8 cellular contexts compared by ENCODE assay signal in genomic region chr4:82560853-82561744, GRCh38.
A peak's percentile ranks its signal among the peaks of the same experiment; 100 is the strongest.
DNase-seq lines count a peak whose midpoint lies in the region; ATAC-seq and TF ChIP-seq lines count a peak whose summit lies in the region.

No MANE protein-coding gene starts in this region.

- TF ChIP-seq CTCF in astrocyte of the cerebellum (IDR thresholded peaks at IDR 0.05; ENCODE audit: low read depth, low read length, missing control alignments) = no peak

- ATAC-seq in stimulated activated naive CD8-positive, alpha-beta T cell treated with anti-CD3 and anti-CD28 coated beads, Interleukin-15, Interleukin-2, amounts not matched to agents 100 U/mL and 50 U/mL, for 24 hours = peak; percentile 40
- no peak for ATAC-seq in GM18517 (IDR thresholded peaks at IDR 0.05; ENCODE audit: unreplicated experiment)
- ATAC-seq in GM19324 (IDR thresholded peaks at IDR 0.05; ENCODE audit: low FRiP score, unreplicated experiment) = no peak

- in situ Hi-C loops in astrocyte of the cerebellum (cut with HindIII; ENCODE audit: low sequenced_read_pairs) = loop anchor here (5.0 kb wide), 1 partner anchor 56 kb away; no protein-coding TSS in a partner anchor

- peak overlapping the region; percentile 52 for H3K4me3 ChIP-seq in astrocyte of the cerebellum (ENCODE audit: low read depth, low read length)

- peak; percentile 9 for DNase-seq in activated gamma-delta T cell (lab: John Stamatoyannopoulos, UW)
- DNase-seq in activated gamma-delta T cell treated with Interleukin-2 at 50 U/mL for 16 hours = no peak
- DNase-seq in astrocyte of the cerebellum (ENCODE audit: low read depth) = no peak
- peak; percentile 66 for DNase-seq in islet precursor cell
- no peak for DNase-seq in stimulated activated naive CD8-positive, alpha-beta T cell treated with anti-CD3 and anti-CD28 coated beads, Interleukin-15, Interleukin-2, amounts not matched to agents 100 U/mL and 50 U/mL, for 24 hours
- DNase-seq in activated CD8-positive, alpha-beta memory T cell treated with anti-CD3 and anti-CD28 coated beads, Interleukin-2, amount 50 U/mL, for 4 hours = no peak

Comparison
In these comparisons a context has a peak if more than half of its experiments do, and no peak if none do; other contexts are left out.
1. DNase-seq: peak in activated gamma-delta T cell (single experiment) and islet precursor cell (single experiment); none in activated gamma-delta T cell treated with Interleukin-2 at 50 U/mL for 16 hours (single experiment), astrocyte of the cerebellum (single experiment), stimulated activated naive CD8-positive, alpha-beta T cell treated with anti-CD3 and anti-CD28 coated beads, Interleukin-15, Interleukin-2, amounts not matched to agents 100 U/mL and 50 U/mL, for 24 hours (single experiment) and activated CD8-positive, alpha-beta memory T cell treated with anti-CD3 and anti-CD28 coated beads, Interleukin-2, amount 50 U/mL, for 4 hours (single experiment).